In the genomic region with DNA sequence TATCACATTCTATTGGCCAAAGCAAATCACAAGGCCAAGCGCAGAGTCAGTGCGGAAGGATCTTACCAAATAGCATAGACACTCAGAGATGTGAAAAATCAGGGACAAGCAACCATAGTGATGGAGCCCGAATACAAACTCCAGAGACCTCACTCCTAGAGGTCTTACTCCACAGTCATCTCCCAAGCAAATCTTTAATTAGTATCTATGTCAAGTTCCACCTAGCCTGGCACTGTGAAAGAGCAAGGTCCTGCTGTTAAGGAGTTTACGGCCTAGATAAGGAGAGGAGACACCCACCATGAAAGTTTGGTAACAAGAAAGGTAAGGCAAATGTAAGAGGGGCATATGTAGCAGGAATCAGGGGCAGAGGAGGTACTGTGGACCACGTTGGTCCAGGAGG, we compare ENCODE assay signal across 18 cellular contexts. TPM values are rescaled to one million over a fixed set of nuclear protein-coding genes. Genes with fewer than 3 reads are reported as not detected.
DNase-seq lines count a peak whose midpoint lies in the region; ATAC-seq, FAIRE-seq and TF ChIP-seq lines count a peak whose summit lies in the region.
"Had no signal": no experiment of that assay in that cellular context is flagged by ENCODE, and none has a peak within 500 bp of the region (broad histone marks: within the 10 kb centered on the region; RNA-seq: fewer than 3 reads in every experiment).

No MANE protein-coding gene starts in this region.

- H3K79me2 ChIP-seq in GM23338 (replicated peaks; ENCODE audit: insufficient read depth) (no peaks in the 10 kb centered on the region), osteoblast (ENCODE audit: insufficient read depth, low read length) (no peaks in the 10 kb centered on the region)

- DNase-seq in GM23338 (ENCODE audit: low spot score) = no peak
- peak; percentile 0 for DNase-seq in chondrocyte (ENCODE audit: low spot score)
- peak; percentile 1 for DNase-seq in kidney
- DNase-seq in osteoblast (ENCODE audit: insufficient read length, low spot score, missing footprints) = peak; percentile 14
- no peak for DNase-seq in glomerular visceral epithelial cell (ENCODE audit: extremely low spot score)
- no peak for DNase-seq in SHP77 (lab: John Stamatoyannopoulos, UW)
- DNase-seq: ACHN; Calu3; CD4-positive, CD25-positive, alpha-beta regulatory T cell; DMS 273 treated with DMSO at 0.1 percent for 48 hours; GOT3; HFFc6 had no signal

- H3K9me3 Mint-ChIP-seq in GM23338 (no peaks in the 10 kb centered on the region), chondrocyte (ENCODE audit: low read depth) (no peaks in the 10 kb centered on the region)
- H3K9me3 Mint-ChIP-seq: HFFc6 had no signal

- TF ChIP-seq CTCF in GM23338 (conservative IDR thresholded peaks at IDR 0.05; ENCODE audit: low read depth in 2 of 2) (no peak), chondrocyte (IDR thresholded peaks at IDR 0.05) (no peak), kidney (IDR thresholded peaks at IDR 0.05; ENCODE audit: borderline replicate concordance, extremely low read depth, insufficient read depth) (no peak), osteoblast (IDR thresholded peaks at IDR 0.05; ENCODE audit: extremely low read depth, low read depth, low read length) (no peak)

- no peaks in the 10 kb centered on the region for H3K27me3 ChIP-seq in GM23338 (ENCODE audit: insufficient read depth)
- no peaks in the 10 kb centered on the region for H3K27me3 ChIP-seq in osteoblast (ENCODE audit: insufficient read depth, low read length)

- intact Hi-C loops in kidney (cut with DNase I) = no loop called here

- H3K4me3 Mint-ChIP-seq in GM23338 = no peak overlapping the region
- H3K4me3 Mint-ChIP-seq in chondrocyte (ENCODE audit: unreplicated experiment) = no peak overlapping the region
- H3K4me3 Mint-ChIP-seq: CD4-positive, CD25-positive, alpha-beta regulatory T cell; HFFc6 had no signal

- no peak overlapping the region for H3K27ac ChIP-seq in GM23338 (ENCODE audit: low read depth)
- no peak overlapping the region for H3K27ac ChIP-seq in kidney (ENCODE audit: low read depth in 2 of 2, low read length in 2 of 2)
- no peak overlapping the region for H3K27ac ChIP-seq in osteoblast (ENCODE audit: low read depth, low read length)
- H3K27ac ChIP-seq: BLaER1 treated with 17β-estradiol and CSF1 and Interleukin-3, amounts not matched to agents 10 nM and 100 nM had no signal

- H3K4me1 Mint-ChIP-seq in GM23338 (peaks cover 7% of the 10 kb centered on the region; the same call in 1 of the 3 replicates), chondrocyte (ENCODE audit: low read depth) (no peaks in the 10 kb centered on the region)
- H3K4me1 Mint-ChIP-seq: CD4-positive, CD25-positive, alpha-beta regulatory T cell had no signal

- H3K9me3 ChIP-seq in kidney (ENCODE audit: control insufficient read depth in 1 of 2, low read length in 2 of 2) = no peaks in the 10 kb centered on the region
- no peaks in the 10 kb centered on the region for H3K9me3 ChIP-seq in osteoblast (ENCODE audit: low read depth, low read length)
- H3K9me3 ChIP-seq: BLaER1 treated with 17β-estradiol and CSF1 and Interleukin-3, amounts not matched to agents 10 nM and 100 nM had no signal

- FAIRE-seq in kidney (lab: Jason Lieb, UNC) = no peak
- FAIRE-seq: GM12878 had no signal

- H3K4me2 ChIP-seq in GM23338 (no peak overlapping the region), osteoblast (ENCODE audit: insufficient read depth, low read length) (no peak overlapping the region)
- H3K4me2 ChIP-seq: BLaER1 treated with 17β-estradiol and CSF1 and Interleukin-3, amounts not matched to agents 10 nM and 100 nM had no signal

- no peaks in the 10 kb centered on the region for H3F3A ChIP-seq in GM23338 (replicated peaks; ENCODE audit: low read depth)

- H4K20me1 ChIP-seq in GM23338 (replicated peaks; ENCODE audit: insufficient read depth) (no peaks in the 10 kb centered on the region), osteoblast (ENCODE audit: insufficient read depth, low read length) (no peaks in the 10 kb centered on the region)
- H4K20me1 ChIP-seq: BLaER1 treated with 17β-estradiol and CSF1 and Interleukin-3, amounts not matched to agents 10 nM and 100 nM had no signal

- H3K36me3 ChIP-seq in GM23338 (ENCODE audit: insufficient read depth) (no peaks in the 10 kb centered on the region), kidney (ENCODE audit: control insufficient read depth in 1 of 2, insufficient read depth in 2 of 2, low read length in 2 of 2) (no peaks in the 10 kb centered on the region), osteoblast (ENCODE audit: insufficient read depth, low read length) (no peaks in the 10 kb centered on the region)
- H3K36me3 ChIP-seq: BLaER1 treated with 17β-estradiol and CSF1 and Interleukin-3, amounts not matched to agents 10 nM and 100 nM had no signal

- no peaks in the 10 kb centered on the region for H3K9me2 ChIP-seq in GM23338 (ENCODE audit: insufficient read depth)

- H3K4me1 ChIP-seq in GM23338 (ENCODE audit: insufficient read depth) (no peaks in the 10 kb centered on the region), kidney (ENCODE audit: control insufficient read depth in 1 of 2, insufficient read depth in 1 of 2, low read depth in 1 of 2, low read length in 2 of 2) (peaks cover 0 to 2% of the 10 kb centered on the region in 2 donors), osteoblast (ENCODE audit: insufficient read depth, low read length) (no peaks in the 10 kb centered on the region)

- H2AFZ ChIP-seq in GM23338 (peak overlapping the region; percentile 81), osteoblast (ENCODE audit: low read length) (no peak overlapping the region)

- no peak overlapping the region for H3K9ac ChIP-seq in kidney (ENCODE audit: low read length in 2 of 2)
- H3K9ac ChIP-seq: BLaER1 treated with 17β-estradiol and CSF1 and Interleukin-3, amounts not matched to agents 10 nM and 100 nM had no signal

- ATAC-seq in GM23338 = no peak
- no peak for ATAC-seq in HG02973 (IDR thresholded peaks at IDR 0.05; ENCODE audit: unreplicated experiment)
- ATAC-seq in HG02642 (IDR thresholded peaks at IDR 0.05; ENCODE audit: poor library complexity, unreplicated experiment) = no peak
- ATAC-seq: GM12878 had no signal

- H3K27me3 Mint-ChIP-seq in GM23338 (ENCODE audit: insufficient read depth, low read depth, poor library complexity) (peaks cover 5% of the 10 kb centered on the region), chondrocyte (ENCODE audit: low read depth) (peaks cover 5% of the 10 kb centered on the region)

- H3K36me3 Mint-ChIP-seq in GM23338 (ENCODE audit: low read depth) (no peaks in the 10 kb centered on the region), chondrocyte (ENCODE audit: low read depth) (no peaks in the 10 kb centered on the region)
- H3K36me3 Mint-ChIP-seq: CD4-positive, CD25-positive, alpha-beta regulatory T cell had no signal

- H3K4me3 ChIP-seq in GM23338 = no peak overlapping the region
- no peak overlapping the region for H3K4me3 ChIP-seq in kidney (ENCODE audit: low read length in 2 of 2)
- H3K4me3 ChIP-seq in osteoblast (ENCODE audit: insufficient read depth, low read length) = no peak overlapping the region
- H3K4me3 ChIP-seq: BLaER1 treated with 17β-estradiol and CSF1 and Interleukin-3, amounts not matched to agents 10 nM and 100 nM; GM12878 had no signal

- H3K27ac Mint-ChIP-seq in GM23338 (no peak overlapping the region; the same call in 1 of the 2 replicates), chondrocyte (ENCODE audit: unreplicated experiment) (no peak overlapping the region)
- H3K27ac Mint-ChIP-seq: CD4-positive, CD25-positive, alpha-beta regulatory T cell; HFFc6 had no signal

TF ChIP-seq in GM23338, 12 proteins besides CTCF, POLR2A, EP300 and RAD21 (continues in another document):
- TF ChIP-seq EZH2phosphoT487 (IDR thresholded peaks at IDR 0.05; ENCODE audit: unreplicated experiment) = no peak
- TF ChIP-seq, protein P1, sequence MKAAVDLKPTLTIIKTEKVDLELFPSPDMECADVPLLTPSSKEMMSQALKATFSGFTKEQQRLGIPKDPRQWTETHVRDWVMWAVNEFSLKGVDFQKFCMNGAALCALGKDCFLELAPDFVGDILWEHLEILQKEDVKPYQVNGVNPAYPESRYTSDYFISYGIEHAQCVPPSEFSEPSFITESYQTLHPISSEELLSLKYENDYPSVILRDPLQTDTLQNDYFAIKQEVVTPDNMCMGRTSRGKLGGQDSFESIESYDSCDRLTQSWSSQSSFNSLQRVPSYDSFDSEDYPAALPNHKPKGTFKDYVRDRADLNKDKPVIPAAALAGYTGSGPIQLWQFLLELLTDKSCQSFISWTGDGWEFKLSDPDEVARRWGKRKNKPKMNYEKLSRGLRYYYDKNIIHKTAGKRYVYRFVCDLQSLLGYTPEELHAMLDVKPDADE (IDR thresholded peaks at IDR 0.05) = no peak
- no peak for TF ChIP-seq CREB1 (CRISPR knock-in tag; IDR thresholded peaks at IDR 0.05; ENCODE audit: low read depth)
- no peak for TF ChIP-seq POLR2AphosphoS5 (IDR thresholded peaks at IDR 0.05; ENCODE audit: low read depth)

RNA-seq across cellular contexts. Expression of a gene that starts 7.4 kb away (rescaled TPM):
- total RNA-seq in GM23338 (2014; rRNA removed; shearing (Covaris generic)) = 21.3 and 174 TPM in 2 replicates
- polyA plus RNA-seq in GM23338 (2016; fragmentation: Nextera tagmentation; extraction: Ambion mirVana) (15.7 and 18.0 TPM in 2 replicates), kidney (ENCODE audit: insufficient read depth, low read depth, low replicate concordance) (2.9 TPM)
- total RNA-seq in chondrocyte (0.21 to 0.35 TPM in 2 of 3 replicates, not detected in the other), kidney (2.5 TPM), osteoblast (not detected in 2 replicates)
- total RNA-seq: A172; CD4-positive, CD25-positive, alpha-beta regulatory T cell; Daoy; HFFc6 had no signal

RNA-seq across cellular contexts. Expression of a gene that starts 38.8 kb away (rescaled TPM):
- total RNA-seq in GM23338 (2014; rRNA removed; shearing (Covaris generic)) = 36.7 and 43.4 TPM in 2 replicates
- 24.3 and 28.5 TPM in 2 replicates for polyA plus RNA-seq in GM23338 (2016; fragmentation: Nextera tagmentation; extraction: Ambion mirVana)
- total RNA-seq in chondrocyte = 88.5 to 128 TPM (median 127 TPM) in 3 replicates
- 186 TPM for total RNA-seq in kidney
- 99.6 TPM for polyA plus RNA-seq in kidney (ENCODE audit: insufficient read depth, low read depth, low replicate concordance)
- total RNA-seq in osteoblast = 228 and 255 TPM in 2 replicates

Comparison
In these comparisons a context has a peak if more than half of its experiments do, and no peak if none do; other contexts are left out.
1. DNase-seq: peak in chondrocyte (single experiment), kidney (single experiment) and osteoblast (single experiment); none in GM23338 (single experiment), glomerular visceral epithelial cell (single experiment) and SHP77 (0 of 2).